ENCODE assay signal across 9 cellular contexts in genomic region chr2:20666114-20666363, GRCh38. TPM values are rescaled to one million over a fixed set of nuclear protein-coding genes. Genes with fewer than 3 reads are reported as not detected.
DNase-seq lines count a peak whose midpoint lies in the region; ATAC-seq and TF ChIP-seq lines count a peak whose summit lies in the region.
"Had no signal": no experiment of that assay in that cellular context is flagged by ENCODE, and none has a peak within 500 bp of the region (broad histone marks: within the 10 kb centered on the region; RNA-seq: fewer than 3 reads in every experiment).

No MANE protein-coding gene starts in this region.

- H3K27me3 ChIP-seq in mucosa of rectum (ENCODE audit: control insufficient read depth in 2 of 2, insufficient read depth in 2 of 2, low read length in 2 of 2): peaks cover 75 to 77% of the 10 kb centered on the region in 2 donors

- TF ChIP-seq CTCF in AG09309 (IDR thresholded peaks at IDR 0.05; ENCODE audit: control insufficient read depth, insufficient read depth, low read depth, low read length, missing control alignments): no peak
- TF ChIP-seq CTCF in brain (conservative IDR thresholded peaks at IDR 0.05): no peak

- ATAC-seq in GM21576 (IDR thresholded peaks at IDR 0.05; ENCODE audit: unreplicated experiment) (peak; percentile 3), GM21381 (IDR thresholded peaks at IDR 0.05; ENCODE audit: unreplicated experiment) (no peak)

- no peaks in the 10 kb centered on the region for H3K9me3 ChIP-seq in mucosa of rectum (ENCODE audit: control insufficient read depth in 2 of 2, low read length in 2 of 2)

- no peaks in the 10 kb centered on the region for H3K36me3 ChIP-seq in mucosa of rectum (ENCODE audit: control insufficient read depth in 2 of 2, insufficient read depth in 2 of 2, low read length in 2 of 2)

- no peak overlapping the region for H3K27ac ChIP-seq in mucosa of rectum (ENCODE audit: low read depth in 2 of 2, low read length in 2 of 2)

- H3K27ac Mint-ChIP-seq in brain: no peak overlapping the region

- peaks cover 8 to 14% of the 10 kb centered on the region in 2 donors for H3K4me1 ChIP-seq in mucosa of rectum (ENCODE audit: control insufficient read depth in 2 of 2, insufficient read depth in 2 of 2, low read length in 2 of 2)

- no peaks in the 10 kb centered on the region for H3K36me3 Mint-ChIP-seq in brain

- no peak overlapping the region for H3K9ac ChIP-seq in mucosa of rectum (ENCODE audit: low read depth in 1 of 2, low read length in 2 of 2)

- H3K27me3 Mint-ChIP-seq in brain: peaks cover 95% of the 10 kb centered on the region

- DNase-seq in AG09309 (ENCODE audit: low read depth): no peak
- DNase-seq in GM03348 (ENCODE audit: low spot score): no peak
- DNase-seq in NOMO-1 treated with dmso at 0.1 percent for 144 hours (lab: John Stamatoyannopoulos, UW; ENCODE audit: unreplicated experiment): no peak
- no peak for DNase-seq in islet precursor cell
- DNase-seq: NCI-H1048 had no signal

- peak overlapping the region; percentile 77 to 84 (median 79) for H3K4me3 Mint-ChIP-seq in brain

- H3K4me3 ChIP-seq in AG09309 (ENCODE audit: control insufficient read depth, low read depth, low read length) (peak overlapping the region; percentile 37), mucosa of rectum (ENCODE audit: low read length in 2 of 2) (peak overlapping the region; percentile 43 to 56)

- peaks cover 0 to 4% (median 0%) of the 10 kb centered on the region in 5 experiments for H3K9me3 Mint-ChIP-seq in brain

- H3K4me1 Mint-ChIP-seq in brain: peaks cover 15% of the 10 kb centered on the region

RNA-seq across cellular contexts. Expression of gene GDF7, which starts 0.9 kb away (rescaled TPM):
- 0.10 TPM for polyA plus RNA-seq in brain (ENCODE audit: insufficient read depth, low read depth, low replicate concordance)

RNA-seq across cellular contexts. Expression of gene HS1BP3, which starts 15.1 kb away (rescaled TPM):
- 46.7 TPM for polyA plus RNA-seq in brain (ENCODE audit: insufficient read depth, low read depth, low replicate concordance)
